Comparison of ENCODE assay signal across 8 cellular contexts in genomic region chr4:138681000-138681604, GRCh38.
DNase-seq lines count a peak whose midpoint lies in the region; ATAC-seq and TF ChIP-seq lines count a peak whose summit lies in the region.

No MANE protein-coding gene starts in this region.

- H3K27me3 ChIP-seq in adipocyte (replicated peaks; ENCODE audit: control insufficient read depth, insufficient read depth, low read length), result peaks cover 7% of the 10 kb centered on the region

- H3K4me3 ChIP-seq in adipocyte (ENCODE audit: low read length), result peak overlapping the region; percentile 62

- H3K36me3 ChIP-seq in adipocyte (ENCODE audit: control insufficient read depth, insufficient read depth, low read length, severe bottlenecking), result no peaks in the 10 kb centered on the region

- ATAC-seq in HG02588 (IDR thresholded peaks at IDR 0.05; ENCODE audit: unreplicated experiment), result peak; percentile 78

- peak; percentile 66 for TF ChIP-seq CTCF in GM12874 (IDR thresholded peaks at IDR 0.05; ENCODE audit: insufficient read depth, low read depth, low read length)

- peaks cover 6% of the 10 kb centered on the region for H3K9me3 ChIP-seq in adipocyte (ENCODE audit: control insufficient read depth, low read length)

- H3K4me1 ChIP-seq in adipocyte (ENCODE audit: control insufficient read depth, insufficient read depth, low read length), result peaks cover 12% of the 10 kb centered on the region

- intact Hi-C loops in cardiac septum (cut with DNase I), result loop anchor here (2.0 to 5.0 kb wide), 2 partner anchors 499 to 644 kb away; no protein-coding TSS in a partner anchor

- peak; percentile 72 for DNase-seq in NCI-H1092 treated with DMSO at 0.1 percent for 48 hours (lab: John Stamatoyannopoulos, UW)
- peak; percentile 43 for DNase-seq in SW480 (ENCODE audit: low spot score)
- peak; percentile 94 for DNase-seq in adipocyte (ENCODE audit: low read depth)
- DNase-seq in cardiac septum (ENCODE audit: low spot score), result peak; percentile 81
- DNase-seq in retina, result peak; percentile 81
- DNase-seq in GF-D8 (lab: John Stamatoyannopoulos, UW), result no peak

- peak overlapping the region; percentile 19 for H3K9ac ChIP-seq in adipocyte (ENCODE audit: low read length)
